24 cellular contexts compared by ENCODE assay signal in the genomic region with DNA sequence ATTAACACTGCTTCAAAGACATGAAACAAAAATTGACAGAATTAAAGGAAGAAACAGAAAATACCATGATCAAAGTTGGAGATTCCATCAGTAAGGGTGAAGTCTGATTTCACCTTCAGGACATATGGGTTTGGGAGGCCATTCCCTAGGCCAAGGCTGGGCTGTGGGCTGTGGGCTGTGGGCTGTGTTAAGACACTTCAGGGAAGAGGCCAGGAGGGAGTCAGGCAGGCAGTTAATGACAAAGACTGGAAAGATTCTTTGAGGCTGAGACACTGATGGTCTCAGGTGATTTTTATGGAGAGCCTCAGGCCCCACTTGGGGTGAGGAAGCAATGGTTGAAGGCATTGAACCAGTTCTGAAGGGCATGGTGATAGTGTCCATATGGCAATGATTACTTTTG. TPM values are rescaled to one million over a fixed set of nuclear protein-coding genes. Genes with fewer than 3 reads are reported as not detected.
DNase-seq lines count a peak whose midpoint lies in the region; ATAC-seq and TF ChIP-seq lines count a peak whose summit lies in the region.
"Had no signal": no experiment of that assay in that cellular context is flagged by ENCODE, and none has a peak within 500 bp of the region (broad histone marks: within the 10 kb centered on the region; RNA-seq: fewer than 3 reads in every experiment).

No MANE protein-coding gene starts in this region.

- peaks cover 17% of the 10 kb centered on the region for H3K9me3 Mint-ChIP-seq in nephron progenitor cell
- H3K9me3 Mint-ChIP-seq: CD4-positive, alpha-beta T cell; HFFc6 had no signal

- intact Hi-C loops in left ventricle myocardium superior (cut with micrococcal nuclease) (no loop called here), Right ventricle myocardium superior (cut with DNase I) (no loop called here)

- peaks cover 34% of the 10 kb centered on the region for H3K27me3 Mint-ChIP-seq in nephron progenitor cell (ENCODE audit: low read depth, poor library complexity)
- H3K27me3 Mint-ChIP-seq: CD4-positive, alpha-beta T cell had no signal

- H3K27ac Mint-ChIP-seq in nephron progenitor cell: no peak overlapping the region
- H3K27ac Mint-ChIP-seq: CD14-positive monocyte; CD4-positive, alpha-beta T cell; HFFc6 had no signal

- H3K36me3 Mint-ChIP-seq in nephron progenitor cell (ENCODE audit: low read depth): no peaks in the 10 kb centered on the region
- H3K36me3 Mint-ChIP-seq: CD8-positive, alpha-beta memory T cell had no signal

- no peak for TF ChIP-seq CTCF in nephron progenitor cell (IDR thresholded peaks at IDR 0.05)
- no peak for TF ChIP-seq CTCF in foreskin fibroblast (IDR thresholded peaks at IDR 0.05; ENCODE audit: low read depth, low read length)

- DNase-seq in left ventricle myocardium superior (peak; percentile 7), Right ventricle myocardium superior (no peak), islet precursor cell (peak; percentile 69), nephron progenitor cell (no peak), foreskin fibroblast (no peak)
- DNase-seq: 8988T; ACHN; AML-193; BE2C; CD4-positive, alpha-beta T cell; CD8-positive, alpha-beta memory T cell; DMS 273 treated with DMSO at 0.1 percent for 48 hours; DMS79; EL; GDM1; GOT3; HFFc6 had no signal

- peak overlapping the region; percentile 19 for H3K4me3 Mint-ChIP-seq in nephron progenitor cell
- H3K4me3 Mint-ChIP-seq: CD14-positive monocyte; CD4-positive, alpha-beta T cell; CD8-positive, alpha-beta memory T cell; HFFc6 had no signal

- ATAC-seq in left ventricle myocardium superior (no peak), Right ventricle myocardium superior (ENCODE audit: poor library complexity) (no peak), esophagus mucosa (no peak), HG03135 (IDR thresholded peaks at IDR 0.05; ENCODE audit: unreplicated experiment) (no peak)
- ATAC-seq: A549, GM12878 had no signal

- H3K4me3 ChIP-seq in foreskin fibroblast (ENCODE audit: low read depth in 1 of 2, low read length in 2 of 2): no peak overlapping the region
- H3K4me3 ChIP-seq: A549; BLaER1 treated with 17β-estradiol and CSF1 and Interleukin-3, amounts not matched to agents 10 nM and 100 nM; GM12878; HAP-1 had no signal

- H3K4me1 Mint-ChIP-seq in nephron progenitor cell: peaks cover 74% of the 10 kb centered on the region
- H3K4me1 Mint-ChIP-seq: CD8-positive, alpha-beta memory T cell had no signal

RNA-seq across cellular contexts. Expression of gene MAGEF1, which starts 57.5 kb away (rescaled TPM):
- total RNA-seq in left ventricle myocardium superior: 27.4 TPM
- 28.5 TPM for total RNA-seq in Right ventricle myocardium superior
- total RNA-seq in esophagus mucosa: 16.1 TPM

Comparison
In these comparisons a context has a peak if more than half of its experiments do, and no peak if none do; other contexts are left out.
1. DNase-seq: peak in left ventricle myocardium superior (single experiment) and islet precursor cell (single experiment); none in Right ventricle myocardium superior (single experiment), nephron progenitor cell (single experiment) and foreskin fibroblast (0 of 2).